Comparison of ENCODE assay signal across 21 cellular contexts in genomic region chr5:127556609-127557348, GRCh38. TPM values are rescaled to one million over a fixed set of nuclear protein-coding genes. Genes with fewer than 3 reads are reported as not detected.
DNase-seq lines count a peak whose midpoint lies in the region; TF ChIP-seq lines count a peak whose summit lies in the region.
"Had no signal": no experiment of that assay in that cellular context is flagged by ENCODE, and none has a peak within 500 bp of the region (broad histone marks: within the 10 kb centered on the region; RNA-seq: fewer than 3 reads in every experiment).

No MANE protein-coding gene starts in this region.

- TF ChIP-seq CTCF in KMS-11 (conservative IDR thresholded peaks at IDR 0.05; ENCODE audit: low read depth, low read length) (no peak), VCaP (conservative IDR thresholded peaks at IDR 0.05) (no peak)

- peak; percentile 23 for DNase-seq in kidney tubule cell (ENCODE audit: low spot score)
- DNase-seq in renal cortical epithelial cell (ENCODE audit: low read depth), result peak; percentile 17
- DNase-seq in cardiac septum (ENCODE audit: low spot score), result no peak
- DNase-seq in Karpas-422, result no peak
- no peak for DNase-seq in DMS79 (lab: John Stamatoyannopoulos, UW)
- DNase-seq: BE2C, DND-41, Kasumi-1, NCI-H1048, NCI-H1417 treated with DMSO at 0.1 percent for 48 hours, NCI-H187, NCI-H446, NCI-H526, OCI-M1, Right ventricle myocardium superior, SK-N-SH had no signal

- H3K36me3 ChIP-seq in KMS-11 (ENCODE audit: insufficient read depth), result no peaks in the 10 kb centered on the region
- H3K36me3 ChIP-seq in Karpas-422 (ENCODE audit: insufficient read depth, low read length), result peaks cover 29% of the 10 kb centered on the region

- no peak overlapping the region for H3K4me3 ChIP-seq in KMS-11 (IDR thresholded peaks at IDR 0.05; ENCODE audit: insufficient read depth, low read depth, low read length)
- H3K4me3 ChIP-seq in Karpas-422 (ENCODE audit: low read length), result no peak overlapping the region
- H3K4me3 ChIP-seq: GM12878, GM23338, HAP-1 had no signal

- intact Hi-C loops in cardiac septum (cut with DNase I), result no loop called here

- H2AFZ ChIP-seq in KMS-11 (ENCODE audit: low read depth) (no peak overlapping the region), Karpas-422 (ENCODE audit: low read length) (no peak overlapping the region)
- H2AFZ ChIP-seq: GM23338 had no signal

- H3K9me3 ChIP-seq in Karpas-422 (ENCODE audit: low read length), result no peaks in the 10 kb centered on the region
- H3K9me3 ChIP-seq: BE2C, HAP-1, SK-N-SH had no signal

- H3K27ac ChIP-seq in KMS-11 (no peak overlapping the region), VCaP (peak overlapping the region; percentile 62), Karpas-422 (ENCODE audit: low read length) (no peak overlapping the region)

- H3K9ac ChIP-seq in KMS-11 (no peak overlapping the region), Karpas-422 (ENCODE audit: low read length) (no peak overlapping the region)
- H3K9ac ChIP-seq: SK-N-SH had no signal

- no peaks in the 10 kb centered on the region for H3K79me2 ChIP-seq in KMS-11 (ENCODE audit: insufficient read depth, low read depth)
- no peaks in the 10 kb centered on the region for H3K79me2 ChIP-seq in Karpas-422 (ENCODE audit: low read length)

- H3K4me1 ChIP-seq in KMS-11 (ENCODE audit: low read depth, poor library complexity, severe bottlenecking), result peaks cover 42% of the 10 kb centered on the region
- H3K4me1 ChIP-seq in Karpas-422 (ENCODE audit: low read length), result no peaks in the 10 kb centered on the region
- H3K4me1 ChIP-seq: BE2C, HAP-1 had no signal

- H3K27me3 ChIP-seq in KMS-11 (ENCODE audit: insufficient read depth, low read depth) (no peaks in the 10 kb centered on the region), Karpas-422 (ENCODE audit: low read length) (no peaks in the 10 kb centered on the region)
- H3K27me3 ChIP-seq: BE2C had no signal

- peak overlapping the region; percentile 7; the same call in 1 of the 2 replicates for H3K4me2 ChIP-seq in KMS-11
- no peak overlapping the region for H3K4me2 ChIP-seq in Karpas-422 (ENCODE audit: low read depth, low read length, poor library complexity, severe bottlenecking)
- H3K4me2 ChIP-seq: GM23338, SK-N-SH had no signal

- no peaks in the 10 kb centered on the region for H4K20me1 ChIP-seq in KMS-11 (ENCODE audit: insufficient read depth)
- no peaks in the 10 kb centered on the region for H4K20me1 ChIP-seq in Karpas-422 (ENCODE audit: insufficient read depth, low read depth, low read length)

- H3K9me2 ChIP-seq in Karpas-422 (replicated peaks; ENCODE audit: insufficient read depth, low read length), result no peaks in the 10 kb centered on the region
- H3K9me2 ChIP-seq: SK-N-SH had no signal

RNA-seq across cellular contexts. Expression of gene PRRC1, which starts 39.3 kb away (rescaled TPM):
- total RNA-seq in renal cortical epithelial cell (48.1 and 70.6 TPM in 2 replicates), cardiac septum (26.5 TPM)
- 54.4 and 68.6 TPM in 2 replicates for total RNA-seq in Karpas-422 (2014; rRNA removed; shearing (Covaris generic); ENCODE audit: low replicate concordance)

Comparison
In these comparisons a context has a peak if more than half of its experiments do, and no peak if none do; other contexts are left out.
1. DNase-seq: peak in kidney tubule cell (single experiment) and renal cortical epithelial cell (single experiment); none in cardiac septum (single experiment), Karpas-422 (single experiment) and DMS79 (single experiment).